14 cellular contexts compared by ENCODE assay signal in the genomic region with DNA sequence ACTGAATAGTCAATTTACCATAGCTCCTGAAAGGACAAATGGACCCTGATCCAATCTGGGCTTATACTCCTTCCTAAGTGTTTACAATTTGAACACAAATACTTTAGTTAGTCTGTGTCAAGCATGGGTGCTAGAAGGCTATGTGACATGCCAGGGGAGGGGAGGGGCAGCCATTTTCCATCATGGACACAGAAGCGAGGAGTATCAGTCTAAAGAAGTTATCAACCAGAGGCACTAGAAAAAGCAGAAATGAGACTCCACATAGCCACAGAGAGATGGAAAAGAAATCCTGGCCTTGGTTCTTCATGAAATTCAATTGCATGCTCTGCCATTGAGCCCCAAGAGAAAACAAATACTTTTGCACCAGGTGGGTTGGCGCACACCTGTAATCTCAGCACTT.
"Had no signal": no experiment of that assay in that cellular context is flagged by ENCODE, and none has a peak within 500 bp of the region (broad histone marks: within the 10 kb centered on the region; RNA-seq: fewer than 3 reads in every experiment).

No MANE protein-coding gene starts in this region.

- H3K4me1 Mint-ChIP-seq: activated naive CD8-positive, alpha-beta T cell treated with anti-CD3 and anti-CD28 coated beads, Interleukin-2, amount 10 ng/mL, durations not matched to agents 7 days and 5 days had no signal

- H3K4me3 Mint-ChIP-seq: activated CD4-positive, alpha-beta memory T cell treated with anti-CD3 and anti-CD28 coated beads for 36 hours; activated naive CD8-positive, alpha-beta T cell treated with anti-CD3 and anti-CD28 coated beads, Interleukin-2, amount 10 ng/mL, durations not matched to agents 7 days and 5 days; neural crest cell; stimulated activated naive CD8-positive, alpha-beta T cell treated with anti-CD3 and anti-CD28 coated beads, Interleukin-15, Interleukin-2, amounts not matched to agents 100 ng/mL and 50 ng/mL, for 24 hours; T-helper 2 cell treated with Interferon-gamma antibody and Interleukin-4, amounts not matched to agents 5 μg/mL and 100 μg/mL, for 36 hours had no signal

- H3K27ac ChIP-seq: ovary had no signal

- H3K4me3 ChIP-seq: esophagus squamous epithelium, ovary had no signal

- H3K36me3 Mint-ChIP-seq: activated CD4-positive, alpha-beta memory T cell treated with anti-CD3 and anti-CD28 coated beads for 36 hours; activated naive CD8-positive, alpha-beta T cell treated with anti-CD3 and anti-CD28 coated beads, Interleukin-2, amount 10 ng/mL, durations not matched to agents 7 days and 5 days had no signal

- H3K27me3 ChIP-seq: esophagus squamous epithelium, ovary had no signal

- H3K9me3 Mint-ChIP-seq: activated CD4-positive, alpha-beta memory T cell treated with anti-CD3 and anti-CD28 coated beads for 36 hours; activated naive CD8-positive, alpha-beta T cell treated with anti-CD3 and anti-CD28 coated beads, Interleukin-2, amount 10 ng/mL, durations not matched to agents 7 days and 5 days; neural crest cell; stimulated activated naive CD8-positive, alpha-beta T cell treated with anti-CD3 and anti-CD28 coated beads, Interleukin-15, Interleukin-2, amounts not matched to agents 100 ng/mL and 50 ng/mL, for 24 hours; T-helper 2 cell treated with Interferon-gamma antibody and Interleukin-4, amounts not matched to agents 5 μg/mL and 100 μg/mL, for 36 hours had no signal

- H3K9me3 ChIP-seq: esophagus squamous epithelium, ovary had no signal

- DNase-seq: activated CD4-positive, alpha-beta memory T cell treated with anti-CD3 and anti-CD28 coated beads for 36 hours; activated CD4-positive, CD25-positive, alpha-beta regulatory T cell treated with anti-CD3 and anti-CD28 coated beads, Interleukin-2, amount 50 U/mL, for 72 hours; activated gamma-delta T cell; activated naive CD8-positive, alpha-beta T cell treated with anti-CD3 and anti-CD28 coated beads, Interleukin-2, amount 10 ng/mL, durations not matched to agents 7 days and 5 days; activated T-cell treated with anti-CD3 and anti-CD28 coated beads, Interleukin-2, amount 50 U/mL, for 48 hours; anterior cingulate cortex; esophagus squamous epithelium; glutamatergic neuron; ovary; stimulated activated CD4-positive, alpha-beta T cell treated with anti-CD3 and anti-CD28 coated beads, Interleukin-4, amount 100 ng/mL, for 1 hour; stimulated activated CD8-positive, alpha-beta memory T cell treated with anti-CD3 and anti-CD28 coated beads, Interleukin-4, amount 100 ng/mL, for 48 hours had no signal

- H3K36me3 ChIP-seq: esophagus squamous epithelium, ovary had no signal

- H3K27ac Mint-ChIP-seq: activated CD4-positive, alpha-beta memory T cell treated with anti-CD3 and anti-CD28 coated beads for 36 hours; activated naive CD8-positive, alpha-beta T cell treated with anti-CD3 and anti-CD28 coated beads, Interleukin-2, amount 10 ng/mL, durations not matched to agents 7 days and 5 days; stimulated activated naive CD8-positive, alpha-beta T cell treated with anti-CD3 and anti-CD28 coated beads, Interleukin-15, Interleukin-2, amounts not matched to agents 100 ng/mL and 50 ng/mL, for 24 hours; T-helper 2 cell treated with Interferon-gamma antibody and Interleukin-4, amounts not matched to agents 5 μg/mL and 100 μg/mL, for 36 hours had no signal
